In genomic region chr7:1170741-1171501, GRCh38 we compare ENCODE assay signal across 21 cellular contexts.
"Had no signal": no experiment of that assay in that cellular context is flagged by ENCODE, and none has a peak within 500 bp of the region (broad histone marks: within the 10 kb centered on the region; RNA-seq: fewer than 3 reads in every experiment).

No MANE protein-coding gene starts in this region.

- H3K27me3 Mint-ChIP-seq: activated CD4-positive, alpha-beta T cell treated with anti-CD3 and anti-CD28 coated beads, Interleukin-2, amount 10 ng/mL, durations not matched to agents 24 days and 14 days; activated naive CD8-positive, alpha-beta T cell treated with anti-CD3 and anti-CD28 coated beads, Interleukin-2, amount 50 U/mL, for 24 hours; dendritic cell treated with granulocyte-macrophage colony-stimulating factor and Interleukin-4, amounts not matched to agents 40 ng/mL and 50 ng/mL, for 4 days; stimulated activated naive CD8-positive, alpha-beta T cell treated with anti-CD3 and anti-CD28 coated beads, Interleukin-15, amount 100 ng/mL, for 72 hours had no signal

- DNase-seq: activated CD4-positive, alpha-beta T cell treated with anti-CD3 and anti-CD28 coated beads, Interleukin-2, amount 10 ng/mL, durations not matched to agents 24 days and 14 days; activated CD4-positive, CD25-positive, alpha-beta regulatory T cell; activated CD8-positive, alpha-beta memory T cell treated with anti-CD3 and anti-CD28 coated beads, Interleukin-2, amount 50 U/mL, for 4 hours; activated CD8-positive, alpha-beta T cell treated with anti-CD3 and anti-CD28 coated beads, Interleukin-2, amount 10 ng/mL, durations not matched to agents 7 days and 5 days; activated naive CD8-positive, alpha-beta T cell treated with anti-CD3 and anti-CD28 coated beads, Interleukin-2, amount 50 U/mL, for 24 hours; aorta; effector memory CD4-positive, alpha-beta T cell; foreskin melanocyte; kidney glomerular epithelial cell; mesendoderm; occipital lobe; stimulated activated CD4-positive, alpha-beta T cell treated with anti-CD3 and anti-CD28 coated beads, Interleukin-4, amount 100 ng/mL, for 4 hours; stimulated activated CD8-positive, alpha-beta memory T cell treated with anti-CD3 and anti-CD28 coated beads, Interleukin-4, amount 100 ng/mL, for 48 hours; stimulated activated naive CD8-positive, alpha-beta T cell treated with anti-CD3 and anti-CD28 coated beads, Interleukin-15, amount 100 ng/mL, for 72 hours had no signal

- H3K4me1 Mint-ChIP-seq: nephron had no signal

- FAIRE-seq: TTC549 had no signal

- H3K27ac Mint-ChIP-seq: activated naive CD8-positive, alpha-beta T cell treated with anti-CD3 and anti-CD28 coated beads, Interleukin-2, amount 50 U/mL, for 24 hours; nephron had no signal

- H3K36me3 ChIP-seq: right atrium auricular region, upper lobe of left lung had no signal

- H3K9me3 ChIP-seq: right atrium auricular region, upper lobe of left lung had no signal

- H3K27ac ChIP-seq: epithelial cell of prostate, right atrium auricular region had no signal

- H3K9me3 Mint-ChIP-seq: activated CD4-positive, alpha-beta T cell treated with anti-CD3 and anti-CD28 coated beads, Interleukin-2, amount 10 ng/mL, durations not matched to agents 24 days and 14 days; activated naive CD8-positive, alpha-beta T cell treated with anti-CD3 and anti-CD28 coated beads, Interleukin-2, amount 50 U/mL, for 24 hours; activated T-helper 1 cell treated with anti-CD3 and anti-CD28 coated beads, Interleukin-12 subunit alpha, Interleukin-12 subunit beta, Interleukin-2, Interleukin-4 antibody, amounts not matched to agents 30 ng/mL and 10 ng/mL and 1 ng/mL, durations not matched to agents 14 hours and 24 hours and 36 hours; dendritic cell treated with granulocyte-macrophage colony-stimulating factor and Interleukin-4, amounts not matched to agents 40 ng/mL and 50 ng/mL, for 4 days; nephron; stimulated activated naive CD8-positive, alpha-beta T cell treated with anti-CD3 and anti-CD28 coated beads, Interleukin-15, amount 100 ng/mL, for 72 hours had no signal

- H3K27me3 ChIP-seq: right atrium auricular region, upper lobe of left lung had no signal
